ENCODE assay signal across 8 cellular contexts in the genomic region with DNA sequence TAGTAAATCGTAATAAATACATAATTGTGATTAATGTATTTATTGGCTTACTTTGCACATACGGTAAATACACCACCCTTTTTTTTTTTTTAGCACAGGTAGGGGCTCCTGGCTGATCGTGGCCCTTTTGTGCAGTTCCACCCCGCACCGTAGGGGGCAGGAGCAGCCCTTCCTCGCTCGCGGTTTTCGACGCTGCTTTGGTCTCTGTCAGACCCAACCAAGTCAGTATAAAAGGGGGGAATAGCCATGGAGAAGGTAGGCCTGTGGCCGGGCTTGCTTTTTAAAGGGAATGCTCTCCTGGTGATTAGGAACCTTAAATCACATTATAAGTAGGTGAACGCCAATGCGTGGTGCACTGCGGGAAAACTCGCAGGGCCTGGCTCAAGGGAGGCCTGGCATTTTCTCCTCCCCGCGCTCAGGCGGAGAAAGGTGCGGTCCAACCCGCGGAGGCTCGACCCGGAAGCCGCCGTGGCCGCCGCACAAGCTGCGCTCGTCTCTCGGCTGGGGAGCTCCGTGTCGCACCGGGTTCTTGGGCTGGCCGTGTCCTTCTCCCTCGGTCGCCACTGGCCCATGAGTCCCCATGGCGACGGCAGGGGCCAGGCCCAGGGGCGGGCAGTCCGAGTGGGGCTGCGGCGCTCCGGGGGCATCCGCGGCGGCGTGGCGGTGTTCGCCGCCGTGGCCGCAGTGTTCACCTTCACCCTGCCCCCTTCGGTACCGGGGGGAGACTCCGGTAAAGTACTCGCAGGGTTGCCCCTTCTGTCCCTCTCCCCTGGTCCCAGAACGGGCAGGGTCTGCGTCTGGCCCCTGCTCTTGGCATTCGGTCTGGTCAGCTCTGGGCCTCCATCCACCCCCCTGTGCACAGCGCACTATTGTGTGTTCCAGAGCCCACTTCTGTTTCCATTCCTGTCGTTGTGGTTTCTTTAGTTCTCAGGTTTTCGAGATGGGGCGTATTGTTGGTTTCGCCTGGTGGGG.
A peak's percentile ranks its signal among the peaks of the same experiment; 100 is the strongest.
DNase-seq lines count a peak whose midpoint lies in the region; ATAC-seq and TF ChIP-seq lines count a peak whose summit lies in the region.

A gene (plus strand): TSS at position 454 of the 972 bp plus-strand sequence. CDS start 117 bp downstream, at position 571.

- DNase-seq in SIG-M5 treated with dmso at 0.1 percent for 504 hours (lab: John Stamatoyannopoulos, UW; ENCODE audit: unreplicated experiment) (peak; percentile 82), SIG-M5 (lab: John Stamatoyannopoulos, UW) (no peak), NCI-H2029 (lab: John Stamatoyannopoulos, UW) (peak; percentile 93), T1000 (lab: John Stamatoyannopoulos, UW) (peak; percentile 83), astrocyte of the hippocampus (ENCODE audit: low read depth, low spot score) (peak; percentile 95), hypothalamus (lab: John Stamatoyannopoulos, UW) (peak; percentile 39 to 95 (median 79)), retinal pigment epithelial cell (ENCODE audit: low read depth) (peak; percentile 54)

- peak within 1 kb of the TSS; percentile 69 for H3K4me3 ChIP-seq in retinal pigment epithelial cell (ENCODE audit: low read length)

- ATAC-seq in HG02981 (IDR thresholded peaks at IDR 0.05; ENCODE audit: unreplicated experiment), result peak; percentile 79

- peak; percentile 97 for TF ChIP-seq CTCF in retinal pigment epithelial cell (conservative IDR thresholded peaks at IDR 0.05; ENCODE audit: low read depth, low read length)
